ENCODE assay signal across 24 cellular contexts in genomic region chr1:231413749-231414082, GRCh38. TPM values are rescaled to one million over a fixed set of nuclear protein-coding genes. Genes with fewer than 3 reads are reported as not detected.
DNase-seq lines count a peak whose midpoint lies in the region; ATAC-seq, FAIRE-seq and TF ChIP-seq lines count a peak whose summit lies in the region.
"Had no signal": no experiment of that assay in that cellular context is flagged by ENCODE, and none has a peak within 500 bp of the region (broad histone marks: within the 10 kb centered on the region; RNA-seq: fewer than 3 reads in every experiment).

No MANE protein-coding gene starts in this region.

- H3K4me2 ChIP-seq in A549 = peak overlapping the region; percentile 87
- peak overlapping the region; percentile 59 to 96 (median 91); a peak in 21 of 22 replicates for H3K4me2 ChIP-seq in BLaER1 treated with 17β-estradiol and CSF1 and Interleukin-3, amounts not matched to agents 10 nM and 100 nM
- H3K4me2 ChIP-seq in GM12878 (ENCODE audit: control insufficient read depth, insufficient read depth) = no peak overlapping the region

- peaks cover 72% of the 10 kb centered on the region for H3K4me1 ChIP-seq in A549
- peaks cover 80 to 100% (median 92%) of the 10 kb centered on the region in 10 experiments for H3K4me1 ChIP-seq in BLaER1 treated with 17β-estradiol and CSF1 and Interleukin-3, amounts not matched to agents 10 nM and 100 nM
- peaks cover 5% of the 10 kb centered on the region; the same call in 1 of the 2 replicates for H3K4me1 ChIP-seq in GM12878 (ENCODE audit: control insufficient read depth, insufficient read depth, low read length)
- H3K4me1 ChIP-seq: SJCRH30 had no signal

- no peak overlapping the region for H3K27ac Mint-ChIP-seq in natural killer cell treated with Interleukin-12 subunit alpha and Interleukin-12 subunit beta and Interleukin-15 and Interleukin-18, amount 100 ng/mL, for 72 hours
- H3K27ac Mint-ChIP-seq: activated naive CD4-positive, alpha-beta T cell treated with anti-CD3 and anti-CD28 coated beads, Interleukin-2, amount 50 U/mL, for 72 hours; CD8-positive, alpha-beta T cell; memory B cell had no signal

- 64% methylated on average over 2 of the region's 2 CpGs for WGBS in A549 (ENCODE audit: missing lambda C conversion rate)
- WGBS in GM12878 (ENCODE audit: insufficient coverage, insufficient replicate concordance, low lambda C conversion rate, missing lambda C conversion rate) = 92% methylated on average over 2 of the region's 2 CpGs

- CTCF ChIA-PET in A549 (lab: Yijun Ruan, JAX) = interaction anchor here (0.6 to 1.4 kb wide), 3 partner anchors 21 to 97 kb away, joined by 3 read pairs; no protein-coding TSS in a partner anchor
- CTCF ChIA-PET in GM12878 (lab: Yijun Ruan, JAX) = no interaction called here

- TF ChIP-seq POLR2A in A549 (IDR thresholded peaks at IDR 0.05; ENCODE audit: low read length) (no peak), GM12878 (IDR thresholded peaks at IDR 0.05; ENCODE audit: low read depth, low read length) (no peak)

- H3K4me1 Mint-ChIP-seq in natural killer cell treated with Interleukin-12 subunit alpha and Interleukin-12 subunit beta and Interleukin-15 and Interleukin-18, amount 100 ng/mL, for 72 hours (ENCODE audit: low read depth in 2 of 2) = peaks cover 41 to 47% of the 10 kb centered on the region in 2 donors

- SMC1A ChIA-PET in GM12878 (lab: Charles Lee; ENCODE audit: uncharacterized antibody, unreplicated experiment) = interaction anchor here (0.6 kb wide), 1 partner anchor 44 kb away, joined by 3 read pairs; no protein-coding TSS in a partner anchor

- DNase-seq in A549 (ENCODE audit: low read depth in 1 of 2, low spot score in 1 of 2) = no peak
- DNase-seq in GM12878 (ENCODE audit: low read depth, low spot score) = no peak
- DNase-seq in natural killer cell treated with Interleukin-12 subunit alpha and Interleukin-12 subunit beta and Interleukin-15 and Interleukin-18, amount 100 ng/mL, for 72 hours (ENCODE audit: low spot score) = no peak
- no peak for DNase-seq in kidney tubule cell (ENCODE audit: low spot score)
- DNase-seq: activated CD4-positive, alpha-beta T cell treated with anti-CD3 and anti-CD28 coated beads for 48 hours; activated T-cell treated with anti-CD3 and anti-CD28 coated beads, Interleukin-2, amount 50 U/mL, for 4 hours; CD8-positive, alpha-beta T cell; GOT3; heart left ventricle; kidney glomerular epithelial cell; NCI-H1436 treated with DMSO at 0.1 percent for 48 hours; NCI-H510A; NK-92 treated with Interleukin-12 subunit alpha and Interleukin-12 subunit beta, amount 100 ng/mL, for 24 hours; Peyer's patch; posterior cingulate gyrus; SJCRH30; stomach had no signal

- H3K79me2 ChIP-seq in GM12878 (ENCODE audit: control insufficient read depth, insufficient read depth, low read length) = peaks cover 88% of the 10 kb centered on the region

- POLR2A ChIA-PET in A549 (lab: Yijun Ruan, JAX) = no interaction called here
- POLR2A ChIA-PET in GM12878 (lab: Charles Lee) = no interaction called here

- H3K36me3 Mint-ChIP-seq in natural killer cell treated with Interleukin-12 subunit alpha and Interleukin-12 subunit beta and Interleukin-15 and Interleukin-18, amount 100 ng/mL, for 72 hours = peaks cover 13% of the 10 kb centered on the region

- FAIRE-seq in A549 (lab: Jason Lieb, UNC) = no peak
- no peak for FAIRE-seq in GM12878 (lab: Jason Lieb, UNC)
- FAIRE-seq: G401.6 had no signal

- H3K4me3 ChIP-seq in A549 (0 out of 3 replicates have a peak overlapping the region, but pooled peaks have one; percentile 80), GM12878 (peak overlapping the region; percentile 24; the same call in 1 of the 2 replicates)
- no peak overlapping the region for H3K4me3 ChIP-seq in BLaER1 treated with 17β-estradiol and CSF1 and Interleukin-3, amounts not matched to agents 10 nM and 100 nM
- H3K4me3 ChIP-seq: Peyer's patch, SJCRH30, stomach, tibial nerve had no signal

- no peak overlapping the region for H3K9ac ChIP-seq in BLaER1 treated with 17β-estradiol and CSF1 and Interleukin-3, amounts not matched to agents 10 nM and 100 nM
- no peak overlapping the region for H3K9ac ChIP-seq in GM12878 (ENCODE audit: control insufficient read depth, insufficient read depth, low read length)

- H3K27me3 ChIP-seq in BLaER1 treated with 17β-estradiol and CSF1 and Interleukin-3, amounts not matched to agents 10 nM and 100 nM = no peaks in the 10 kb centered on the region
- H3K27me3 ChIP-seq in GM12878 (replicated peaks in 1 of 2; ENCODE audit: control insufficient read depth in 2 of 2, insufficient read depth in 2 of 2, low read length in 1 of 2) = no peaks in the 10 kb centered on the region
- H3K27me3 ChIP-seq: heart left ventricle, Peyer's patch, SJCRH30, stomach, tibial nerve had no signal

- TF ChIP-seq EP300 in A549 (IDR thresholded peaks at IDR 0.05) (no peak), GM12878 (IDR thresholded peaks at IDR 0.05; ENCODE audit: borderline replicate concordance in 1 of 2, control insufficient read depth in 1 of 2, low read depth in 2 of 2, low read length in 2 of 2) (no peak)

- ATAC-seq in A549 (no peak), GM12878 (no peak), GM18520 (IDR thresholded peaks at IDR 0.05; ENCODE audit: unreplicated experiment) (no peak), esophagus mucosa (no peak)
- ATAC-seq in natural killer cell treated with Interleukin-12 subunit alpha and Interleukin-12 subunit beta and Interleukin-15 and Interleukin-18, amount 100 ng/mL, for 72 hours = no peak
- ATAC-seq: activated naive CD4-positive, alpha-beta T cell treated with anti-CD3 and anti-CD28 coated beads, Interleukin-2, amount 50 U/mL, for 72 hours; activated T-cell treated with anti-CD3 and anti-CD28 coated beads, Interleukin-2, amount 50 U/mL, for 4 hours; CD8-positive, alpha-beta T cell; heart left ventricle had no signal

- no peaks in the 10 kb centered on the region for H3K27me3 Mint-ChIP-seq in natural killer cell treated with Interleukin-12 subunit alpha and Interleukin-12 subunit beta and Interleukin-15 and Interleukin-18, amount 100 ng/mL, for 72 hours
- H3K27me3 Mint-ChIP-seq: memory B cell had no signal

- in situ Hi-C loops in GM12878 (cut with MboI) = no loop called here

- H3K27ac ChIP-seq in A549 (peak overlapping the region; percentile 7 to 86; a peak in 3 of 6 replicates), GM12878 (ENCODE audit: control insufficient read depth, insufficient read depth) (no peak overlapping the region)
- H3K27ac ChIP-seq in BLaER1 treated with 17β-estradiol and CSF1 and Interleukin-3, amounts not matched to agents 10 nM and 100 nM = peak overlapping the region in 1 of 11 experiments; percentile 36; a peak in 1 of 22 replicates
- H3K27ac ChIP-seq: Peyer's patch, SJCRH30, tibial nerve had no signal

- no peaks in the 10 kb centered on the region for H3K9me3 Mint-ChIP-seq in natural killer cell treated with Interleukin-12 subunit alpha and Interleukin-12 subunit beta and Interleukin-15 and Interleukin-18, amount 100 ng/mL, for 72 hours
- H3K9me3 Mint-ChIP-seq: activated naive CD4-positive, alpha-beta T cell treated with anti-CD3 and anti-CD28 coated beads, Interleukin-2, amount 50 U/mL, for 72 hours; activated T-cell treated with anti-CD3 and anti-CD28 coated beads, Interleukin-2, amount 50 U/mL, for 4 hours; CD8-positive, alpha-beta T cell; memory B cell had no signal

- peak overlapping the region; percentile 32 for H3K4me3 Mint-ChIP-seq in natural killer cell treated with Interleukin-12 subunit alpha and Interleukin-12 subunit beta and Interleukin-15 and Interleukin-18, amount 100 ng/mL, for 72 hours
- H3K4me3 Mint-ChIP-seq: activated T-cell treated with anti-CD3 and anti-CD28 coated beads, Interleukin-2, amount 50 U/mL, for 4 hours had no signal

- TF ChIP-seq CTCF in A549 (IDR thresholded peaks at IDR 0.05) (no peak), GM12878 (IDR thresholded peaks at IDR 0.05 in 2 of 3, conservative IDR thresholded peaks at IDR 0.05 in 1 of 3; ENCODE audit: control insufficient read depth in 2 of 3, extremely low read depth in 1 of 3, insufficient read depth in 1 of 3, low read depth in 3 of 3, low read length in 3 of 3) (no peak)

- no peaks in the 10 kb centered on the region for H3K9me3 ChIP-seq in A549
- 0 out of 22 replicates have a peak, but pooled peaks cover 0 to 7% (median 0%) of the 10 kb centered on the region in 11 experiments for H3K9me3 ChIP-seq in BLaER1 treated with 17β-estradiol and CSF1 and Interleukin-3, amounts not matched to agents 10 nM and 100 nM (replicated peaks in 1 of 11)
- no peaks in the 10 kb centered on the region for H3K9me3 ChIP-seq in GM12878 (replicated peaks; ENCODE audit: control insufficient read depth, insufficient read depth, low read length)
- H3K9me3 ChIP-seq: heart left ventricle, Peyer's patch, SJCRH30, stomach, tibial nerve had no signal

- BruUV-seq in GM12878 (replicated peaks; lab: Mats Ljungman, UMichigan) = no TSS peak

- no peak overlapping the region for H2AFZ ChIP-seq in GM12878 (ENCODE audit: control insufficient read depth, low read depth, low read length)

- intact Hi-C loops in GM12878 (cut with micrococcal nuclease; ENCODE audit: unreplicated experiment) = no loop called here

- H3K36me3 ChIP-seq in BLaER1 treated with 17β-estradiol and CSF1 and Interleukin-3, amounts not matched to agents 10 nM and 100 nM = peaks cover 0 to 97% (median 59%) of the 10 kb centered on the region in 11 experiments; a peak in 21 of 22 replicates
- peaks cover 0 to 13% of the 10 kb centered on the region in 2 experiments; a peak in 1 of 4 replicates for H3K36me3 ChIP-seq in GM12878 (ENCODE audit: control insufficient read depth in 2 of 2, insufficient read depth in 2 of 2, low read length in 1 of 2)
- H3K36me3 ChIP-seq: Peyer's patch, SJCRH30, tibial nerve had no signal

- RAD21 ChIA-PET in GM12878 (lab: Charles Lee; ENCODE audit: unreplicated experiment) = no interaction called here

- no peak for TF ChIP-seq RAD21 in A549 (conservative IDR thresholded peaks at IDR 0.05 in 1 of 2, IDR thresholded peaks at IDR 0.05 in 1 of 2)
- TF ChIP-seq RAD21 in GM12878 (IDR thresholded peaks at IDR 0.05; ENCODE audit: insufficient read depth, low read depth, low read length) = no peak

- H4K20me1 ChIP-seq in BLaER1 treated with 17β-estradiol and CSF1 and Interleukin-3, amounts not matched to agents 10 nM and 100 nM = peaks cover 92 to 100% (median 100%) of the 10 kb centered on the region in 11 experiments
- H4K20me1 ChIP-seq in GM12878 (ENCODE audit: control insufficient read depth, insufficient read depth) = peaks cover 10% of the 10 kb centered on the region; the same call in 1 of the 2 replicates

RNA-seq across cellular contexts. Expression of gene EGLN1, which starts 8.4 kb away (rescaled TPM):
- polyA plus RNA-seq in A549 (2011; rRNA removed) (114 and 156 TPM in 2 replicates), A549 (2017; fragmentation: RNase III; extraction: RNeasy Plus Mini Kit Qiagen cat#74134 plus additional on column Dnase treatment) (55.2 to 58.7 TPM (median 57.7 TPM) in 3 replicates), GM12878 (2011; rRNA removed) (46.6 and 88.5 TPM in 2 replicates), GM12878 (2014; fragmentation: Illumina TruSeq; extraction: Trizol) (15.8 and 15.9 TPM in 2 replicates), GM12878 (2014; fragmentation: Nextera tagmentation; extraction: Ambion mirVana) (1 to 10 TPM; 2.4 to 3.0 TPM), GM12878 (2014; rRNA removed) (8.8 and 9.8 TPM in 2 replicates), GM12878 (2016; fragmentation: Nextera tagmentation; extraction: Ambion mirVana) (1 to 10 TPM; 3.1 to 8.6 TPM)
- 21.0 and 24.8 TPM in 2 replicates for polyA plus RNA-seq in A549 (2012; cell fraction: cytosol; rRNA removed)
- polyA plus RNA-seq in A549 (2012; cell fraction: nucleus; rRNA removed) = 13.2 and 15.3 TPM in 2 replicates
- 48.9 and 52.9 TPM in 2 replicates for polyA minus RNA-seq in A549 (2011; rRNA and poly(A)+ RNA removed)
- 35.9 and 39.7 TPM in 2 replicates for total RNA-seq in GM12878 (2013; cell fraction: nucleolus; rRNA removed)
- total RNA-seq in GM12878 (2014; rRNA removed) (7.9 and 9.9 TPM in 2 replicates), GM12878 (2014; rRNA removed; fragmentation: Illumina TruSeq; extraction: Trizol) (12.8 and 14.7 TPM in 2 replicates), GM12878 (2021) (9.2 and 10.5 TPM in 2 replicates), esophagus mucosa (16.7 TPM)
- polyA plus RNA-seq in GM12878 (2011; ENCODE audit: low read depth) = 10.1 TPM
- polyA plus RNA-seq in GM12878 (2011; cell fraction: cytosol; rRNA removed) = 11.0 and 14.0 TPM in 2 replicates
- polyA plus RNA-seq in GM12878 (2011; cell fraction: nucleus; rRNA removed) = 9.6 and 10.5 TPM in 2 replicates
- 24.3 and 32.6 TPM in 2 replicates for polyA plus RNA-seq in GM12878 (2012)
- polyA minus RNA-seq in GM12878 (2011; rRNA and poly(A)+ RNA removed) = 31.5 and 48.0 TPM in 2 replicates
- polyA minus RNA-seq in GM12878 (2011; cell fraction: cytosol; rRNA and poly(A)+ RNA removed) = 12.8 and 18.7 TPM in 2 replicates
- 12.1 and 18.6 TPM in 2 replicates for polyA minus RNA-seq in GM12878 (2011; cell fraction: nucleus; rRNA and poly(A)+ RNA removed)
- 10 to 100 TPM; 15.5 to 25.9 TPM for total RNA-seq in natural killer cell treated with Interleukin-12 subunit alpha and Interleukin-12 subunit beta and Interleukin-15 and Interleukin-18, amount 100 ng/mL, for 72 hours

Comparison
In these comparisons a context has a peak if more than half of its experiments do, and no peak if none do; other contexts are left out.
1. H3K4me3 ChIP-seq: peak in A549 (single experiment) and GM12878 (single experiment); none in BLaER1 treated with 17β-estradiol and CSF1 and Interleukin-3, amounts not matched to agents 10 nM and 100 nM (0 of 10).